Comparison of ENCODE assay signal across 9 cellular contexts in the genomic region with DNA sequence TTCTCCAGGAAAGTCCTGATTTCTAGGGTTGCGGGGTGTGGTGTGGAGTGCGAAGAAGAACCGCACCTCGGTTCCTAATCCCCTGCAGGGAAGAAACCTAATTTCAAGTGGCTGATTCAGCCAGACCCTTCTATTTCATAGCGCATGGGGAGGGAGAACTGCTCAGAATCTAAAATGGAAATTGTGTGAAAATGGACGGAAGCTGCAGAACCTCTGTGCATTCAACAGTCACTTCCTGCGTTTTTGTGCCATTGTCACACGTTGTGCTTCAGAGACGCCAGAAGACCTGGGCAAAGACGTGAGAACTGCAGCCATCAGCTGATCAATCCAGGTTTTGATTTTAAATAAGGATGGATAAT. TPM values are rescaled to one million over a fixed set of nuclear protein-coding genes. Genes with fewer than 3 reads are reported as not detected.
DNase-seq lines count a peak whose midpoint lies in the region; ATAC-seq and TF ChIP-seq lines count a peak whose summit lies in the region.
"Had no signal": no experiment of that assay in that cellular context is flagged by ENCODE, and none has a peak within 500 bp of the region (broad histone marks: within the 10 kb centered on the region; RNA-seq: fewer than 3 reads in every experiment).

No MANE protein-coding gene starts in this region.

- H3F3A ChIP-seq in GM23338 (replicated peaks; ENCODE audit: low read depth) (no peaks in the 10 kb centered on the region), SU-DHL-6 (ENCODE audit: insufficient read depth) (no peaks in the 10 kb centered on the region)

- H3K4me2 ChIP-seq in GM23338: peak overlapping the region; percentile 91
- H3K4me2 ChIP-seq in SU-DHL-6 (ENCODE audit: low read depth, low read length, poor library complexity, severe bottlenecking): peak overlapping the region; percentile 93

- H3K36me3 Mint-ChIP-seq in GM23338 (ENCODE audit: low read depth): no peaks in the 10 kb centered on the region

- H2AFZ ChIP-seq in GM23338: peak overlapping the region; percentile 98
- peak overlapping the region; percentile 99 for H2AFZ ChIP-seq in SU-DHL-6 (ENCODE audit: low read depth, low read length, severe bottlenecking)
- peak overlapping the region; percentile 34 for H2AFZ ChIP-seq in neuron (ENCODE audit: low read depth, low read length)

- no peaks in the 10 kb centered on the region for H3K79me2 ChIP-seq in GM23338 (replicated peaks; ENCODE audit: insufficient read depth)
- no peaks in the 10 kb centered on the region for H3K79me2 ChIP-seq in SU-DHL-6 (ENCODE audit: insufficient read depth, low read length)

- peak overlapping the region; percentile 60 for H3K9ac ChIP-seq in SU-DHL-6 (ENCODE audit: low read length)
- peak overlapping the region; percentile 82 to 83 for H3K9ac ChIP-seq in duodenal mucosa (ENCODE audit: low read depth in 1 of 2, low read length in 2 of 2)

- H3K27me3 ChIP-seq in GM23338 (ENCODE audit: insufficient read depth) (peaks cover 73% of the 10 kb centered on the region), SU-DHL-6 (ENCODE audit: low read length) (no peaks in the 10 kb centered on the region), duodenal mucosa (ENCODE audit: control insufficient read depth in 1 of 2, insufficient read depth in 2 of 2, low read length in 2 of 2) (peaks cover 0 to 4% of the 10 kb centered on the region in 2 donors), neuron (ENCODE audit: insufficient read depth, low read length) (peaks cover 72% of the 10 kb centered on the region)

- H3K27me3 Mint-ChIP-seq in GM23338 (ENCODE audit: insufficient read depth, low read depth, poor library complexity): peaks cover 46% of the 10 kb centered on the region

- H3K36me3 ChIP-seq in GM23338 (ENCODE audit: insufficient read depth) (no peaks in the 10 kb centered on the region), SU-DHL-6 (ENCODE audit: low read length) (no peaks in the 10 kb centered on the region), duodenal mucosa (ENCODE audit: control insufficient read depth in 1 of 2, insufficient read depth in 2 of 2, low read length in 2 of 2) (no peaks in the 10 kb centered on the region), neuron (ENCODE audit: insufficient read depth, low read length) (no peaks in the 10 kb centered on the region)

- H3K4me1 Mint-ChIP-seq in GM23338: peaks cover 10% of the 10 kb centered on the region; the same call in 1 of the 3 replicates

- no peak overlapping the region for H3K27ac Mint-ChIP-seq in GM23338

- TF ChIP-seq CTCF in GM12864 (IDR thresholded peaks at IDR 0.05; ENCODE audit: low read depth, low read length, missing control alignments): no peak
- TF ChIP-seq CTCF in GM23338 (conservative IDR thresholded peaks at IDR 0.05; ENCODE audit: low read depth in 2 of 2): no peak
- no peak for TF ChIP-seq CTCF in SU-DHL-6 (IDR thresholded peaks at IDR 0.05; ENCODE audit: insufficient read depth, low read length, poor library complexity, severe bottlenecking)

- H3K9me3 Mint-ChIP-seq in GM23338: no peaks in the 10 kb centered on the region; the same call in 1 of the 3 replicates

- H3K4me1 ChIP-seq in GM23338 (ENCODE audit: insufficient read depth) (peaks cover 7% of the 10 kb centered on the region; the same call in 1 of the 2 replicates), duodenal mucosa (ENCODE audit: control insufficient read depth in 1 of 2, insufficient read depth in 2 of 2, low read length in 2 of 2) (peaks cover 0 to 16% of the 10 kb centered on the region in 2 donors), neuron (ENCODE audit: insufficient read depth, low read length) (peaks cover 16% of the 10 kb centered on the region)

- DNase-seq in GM12864 (ENCODE audit: low read depth) (no peak), GM23338 (ENCODE audit: low spot score) (no peak), OCI-M1 (lab: John Stamatoyannopoulos, UW) (no peak), COLO829 (ENCODE audit: low spot score) (no peak), NCI-H345 treated with DMSO at 0.1 percent for 48 hours (lab: John Stamatoyannopoulos, UW; ENCODE audit: unreplicated experiment) (no peak)

- no peaks in the 10 kb centered on the region for H3K9me2 ChIP-seq in GM23338 (ENCODE audit: insufficient read depth)
- no peaks in the 10 kb centered on the region for H3K9me2 ChIP-seq in SU-DHL-6 (replicated peaks; ENCODE audit: insufficient read depth, low read length)

- no peaks in the 10 kb centered on the region for H4K20me1 ChIP-seq in GM23338 (replicated peaks; ENCODE audit: insufficient read depth)
- H4K20me1 ChIP-seq in SU-DHL-6 (ENCODE audit: low read depth, low read length): no peaks in the 10 kb centered on the region

- peak overlapping the region; percentile 86 for H3K4me3 Mint-ChIP-seq in GM23338

- no peak for ATAC-seq in GM23338

- H3K9me3 ChIP-seq in SU-DHL-6 (ENCODE audit: insufficient read depth, low read length) (no peaks in the 10 kb centered on the region), duodenal mucosa (ENCODE audit: control insufficient read depth in 1 of 2, low read length in 2 of 2) (no peaks in the 10 kb centered on the region), neuron (ENCODE audit: low read length) (no peaks in the 10 kb centered on the region)

- H3K27ac ChIP-seq in GM23338 (ENCODE audit: low read depth) (no peak overlapping the region), SU-DHL-6 (ENCODE audit: low read depth, low read length) (no peak overlapping the region), duodenal mucosa (ENCODE audit: low read depth, low read length) (no peak overlapping the region)

- peak overlapping the region; percentile 64 for H3K4me3 ChIP-seq in GM12864 (ENCODE audit: low read depth, low read length)
- H3K4me3 ChIP-seq in GM23338: peak overlapping the region; percentile 67
- H3K4me3 ChIP-seq in SU-DHL-6 (ENCODE audit: insufficient read depth, low read length, poor library complexity, severe bottlenecking): peak overlapping the region; percentile 77
- H3K4me3 ChIP-seq in duodenal mucosa (ENCODE audit: low read depth in 1 of 2, low read length in 2 of 2): peak overlapping the region; percentile 87 to 89
- H3K4me3 ChIP-seq in neuron (ENCODE audit: low read length): peak overlapping the region; percentile 33

TF ChIP-seq in GM23338, 12 proteins besides CTCF, POLR2A, EP300 and RAD21:
- TF ChIP-seq EZH2 (IDR thresholded peaks at IDR 0.05; ENCODE audit: low read depth, unreplicated experiment): peak; percentile 62
- no peak for TF ChIP-seq CREB1 (CRISPR knock-in tag; IDR thresholded peaks at IDR 0.05; ENCODE audit: low read depth)
- TF ChIP-seq ZNF114 (CRISPR knock-in tag; IDR thresholded peaks at IDR 0.05): no peak
- no peak for TF ChIP-seq ETS1 (IDR thresholded peaks at IDR 0.05)
TF ChIP-seq in GM23338: peak in this region for 1.

RNA-seq across cellular contexts. Expression of gene SIDT1, which starts 1.2 kb away (rescaled TPM):
- total RNA-seq in GM23338 (2014; rRNA removed; shearing (Covaris generic)): 0.10 TPM in 1 of 2 replicates, not detected in the other
- polyA plus RNA-seq in GM23338 (2016; fragmentation: Nextera tagmentation; extraction: Ambion mirVana): not detected in 2 replicates
- total RNA-seq: RPMI7951 had no signal

RNA-seq across cellular contexts. Expression of gene SPICE1, which starts 18.6 kb away (rescaled TPM):
- 19.0 and 22.5 TPM in 2 replicates for total RNA-seq in GM23338 (2014; rRNA removed; shearing (Covaris generic))
- polyA plus RNA-seq in GM23338 (2016; fragmentation: Nextera tagmentation; extraction: Ambion mirVana): 6.1 and 8.5 TPM in 2 replicates

Comparison
In these comparisons a context has a peak if more than half of its experiments do, and no peak if none do; other contexts are left out.
1. H3K4me3 ChIP-seq: peak in every context shown above with its lines; median percentile 88 in duodenal mucosa; 77 in SU-DHL-6; 67 in GM23338; 64 in GM12864; 33 in neuron.
2. H2AFZ ChIP-seq: peak in every context shown above with its lines; median percentile 99 in SU-DHL-6; 98 in GM23338; 34 in neuron.